8 cellular contexts compared by ENCODE assay signal in the genomic region with DNA sequence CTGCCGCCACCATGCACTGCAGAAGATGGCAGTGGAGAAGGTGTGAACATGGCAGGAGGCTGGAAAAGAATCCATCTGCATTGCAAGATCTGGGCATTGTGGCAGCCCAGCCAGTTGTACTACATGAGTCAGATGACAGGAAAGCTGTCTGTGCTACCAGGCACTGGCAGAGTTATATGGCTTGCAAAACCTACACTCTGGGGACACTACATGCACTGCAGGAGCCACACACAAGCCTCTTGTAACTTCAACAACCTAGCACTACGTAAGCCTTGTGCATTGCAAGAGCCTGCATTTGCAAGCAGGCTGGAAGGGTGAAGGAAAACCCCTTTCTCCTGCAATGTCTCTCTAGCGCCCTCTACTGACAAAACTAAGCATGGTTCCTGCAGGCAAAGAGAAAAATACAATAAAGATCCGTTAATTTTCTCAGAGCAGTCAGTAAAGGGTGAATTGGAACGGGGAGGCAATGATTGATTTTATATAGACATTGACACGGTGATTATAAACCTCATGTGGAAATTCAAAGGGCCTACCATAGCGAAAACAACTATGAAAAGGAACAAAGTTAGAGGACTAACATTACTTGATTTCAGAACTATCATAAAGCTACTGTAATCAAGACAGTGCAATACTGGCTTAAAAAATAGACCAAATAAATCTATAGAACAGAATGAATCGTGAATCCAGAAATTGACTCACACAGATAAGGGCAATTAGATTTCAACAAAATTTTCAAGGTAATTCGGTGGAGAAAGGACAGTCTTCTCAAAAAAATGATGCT. TPM values are rescaled to one million over a fixed set of nuclear protein-coding genes. Genes with fewer than 3 reads are reported as not detected.
DNase-seq lines count a peak whose midpoint lies in the region; ATAC-seq and TF ChIP-seq lines count a peak whose summit lies in the region.

No MANE protein-coding gene starts in this region.

- no peaks in the 10 kb centered on the region for H3K79me2 ChIP-seq in OCI-LY3 (ENCODE audit: low read length)

- TF ChIP-seq CTCF in HL-60 (IDR thresholded peaks at IDR 0.05; ENCODE audit: insufficient read depth, low read length) (peak; percentile 97), OCI-LY3 (IDR thresholded peaks at IDR 0.05; ENCODE audit: low read depth, low read length) (peak; percentile 75), fibroblast of the aortic adventitia (IDR thresholded peaks at IDR 0.05; ENCODE audit: insufficient read depth, low read length) (peak; percentile 99)

- no peak overlapping the region for H2AFZ ChIP-seq in OCI-LY3 (ENCODE audit: low read depth, low read length)

- H3K4me1 ChIP-seq in OCI-LY3 (ENCODE audit: low read length), result peaks cover 6% of the 10 kb centered on the region; the same call in 1 of the 2 replicates

- ATAC-seq in GM21381 (IDR thresholded peaks at IDR 0.05; ENCODE audit: unreplicated experiment), result peak; percentile 81
- no peak for ATAC-seq in GM18867 (IDR thresholded peaks at IDR 0.05; ENCODE audit: unreplicated experiment)

- H3K4me3 ChIP-seq in HL-60 (replicated peaks; ENCODE audit: insufficient read depth, low read length) (no peak overlapping the region), OCI-LY3 (ENCODE audit: low read length) (no peak overlapping the region), fibroblast of the aortic adventitia (ENCODE audit: low read depth, low read length) (no peak overlapping the region)

- H4K20me1 ChIP-seq in OCI-LY3 (ENCODE audit: insufficient read depth, low read length), result no peaks in the 10 kb centered on the region

- DNase-seq in DMS153 treated with DMSO at 0.1 percent for 48 hours (lab: John Stamatoyannopoulos, UW; ENCODE audit: unreplicated experiment) (peak; percentile 59), HL-60 (ENCODE audit: low read depth in 1 of 2, low spot score in 1 of 2) (peak; percentile 20 to 53), fibroblast of the aortic adventitia (ENCODE audit: low read depth) (peak; percentile 87), nucleus accumbens (lab: John Stamatoyannopoulos, UW) (peak in 46 of 56 donors; percentile 1 to 61 (median 32))
- peak; percentile 36 for DNase-seq in activated T-cell treated with anti-CD3 and anti-CD28 coated beads, Interleukin-2, amount 50 U/mL, for 1 hour

- H3K27ac ChIP-seq in HL-60 (replicated peaks) (no peak overlapping the region), OCI-LY3 (ENCODE audit: low read length) (no peak overlapping the region)

- H3K36me3 ChIP-seq in OCI-LY3 (replicated peaks; ENCODE audit: low read depth, low read length), result no peaks in the 10 kb centered on the region

- no peak overlapping the region for H3K9ac ChIP-seq in OCI-LY3 (ENCODE audit: low read length)

- no peaks in the 10 kb centered on the region for H3K9me3 ChIP-seq in OCI-LY3 (ENCODE audit: insufficient read depth, low read length)

- peak overlapping the region; percentile 60 for H3K4me2 ChIP-seq in OCI-LY3 (ENCODE audit: low read length)

- peaks cover 6% of the 10 kb centered on the region for H3K27me3 ChIP-seq in HL-60 (ENCODE audit: insufficient read depth, poor library complexity, severe bottlenecking)
- H3K27me3 ChIP-seq in OCI-LY3 (ENCODE audit: low read depth, low read length), result no peaks in the 10 kb centered on the region

RNA-seq across cellular contexts. Expression of a gene that starts 26.2 kb away (rescaled TPM):
- 1.4 TPM in 1 of 2 replicates, not detected in the other for total RNA-seq in fibroblast of the aortic adventitia (ENCODE audit: low replicate concordance)

Comparison
In these comparisons a context has a peak if more than half of its experiments do, and no peak if none do; other contexts are left out.
1. DNase-seq: peak in every context shown above with its lines; median percentile 87 in fibroblast of the aortic adventitia; 59 in DMS153 treated with DMSO at 0.1 percent for 48 hours; 36 in HL-60; 36 in activated T-cell treated with anti-CD3 and anti-CD28 coated beads, Interleukin-2, amount 50 U/mL, for 1 hour; 32 in nucleus accumbens.